Comparison of ENCODE assay signal across 8 cellular contexts in genomic region chr12:112418596-112419268, GRCh38. TPM values are rescaled to one million over a fixed set of nuclear protein-coding genes. Genes with fewer than 3 reads are reported as not detected.
DNase-seq lines count a peak whose midpoint lies in the region; ATAC-seq and TF ChIP-seq lines count a peak whose summit lies in the region.

TSS of gene PTPN11 (plus strand) at chr12:112418947. CDS start at chr12:112419112, 165 bp downstream.

- no peaks in the 10 kb centered on the region for H3K27me3 Mint-ChIP-seq in T-helper 1 cell treated with Interleukin-12 subunit alpha and Interleukin-12 subunit beta and Interleukin-4 antibody, amounts not matched to agents 30 μg/mL and 1 μg/mL, for 36 hours (ENCODE audit: low read depth)

- intact Hi-C loops in left ventricle myocardium inferior (cut with micrococcal nuclease) (no loop called here), psoas muscle (cut with DNase I) (no loop called here)

- H3K27me3 ChIP-seq in left ventricle myocardium inferior (ENCODE audit: low read depth) (no peaks in the 10 kb centered on the region), psoas muscle (ENCODE audit: insufficient read depth in 3 of 3, low read length in 2 of 3) (no peaks in the 10 kb centered on the region)

- WGBS in psoas muscle, 3 donors, result 0 to 1% (median 0%) methylated on average over 39 to 86 of the region's 86 CpGs
- WGBS in urinary bladder, result under 1% methylated on average over 86 of the region's 86 CpGs

- peak within 1 kb of the TSS; percentile 97 for H3K27ac ChIP-seq in left ventricle myocardium inferior (replicated peaks)
- H3K27ac ChIP-seq in psoas muscle, result peak within 1 kb of the TSS; percentile 100
- H3K27ac ChIP-seq in urinary bladder (ENCODE audit: low read depth), result peak within 1 kb of the TSS; percentile 99

- H3K4me1 ChIP-seq in left ventricle myocardium inferior, result peaks cover 60% of the 10 kb centered on the region
- H3K4me1 ChIP-seq in psoas muscle, result peaks cover 46% of the 10 kb centered on the region
- H3K4me1 ChIP-seq in urinary bladder (ENCODE audit: insufficient read depth), result peaks cover 2% of the 10 kb centered on the region

- no peaks in the 10 kb centered on the region for H3K9me3 Mint-ChIP-seq in T-helper 1 cell treated with Interleukin-12 subunit alpha and Interleukin-12 subunit beta and Interleukin-4 antibody, amounts not matched to agents 30 μg/mL and 1 μg/mL, for 36 hours

- H3K4me3 ChIP-seq in left ventricle myocardium inferior (peak within 1 kb of the TSS; percentile 90), psoas muscle (peak within 1 kb of the TSS; percentile 99), urinary bladder (ENCODE audit: low read depth, low read length) (peak within 1 kb of the TSS; percentile 90)

- H3K36me3 Mint-ChIP-seq in T-helper 1 cell treated with Interleukin-12 subunit alpha and Interleukin-12 subunit beta and Interleukin-4 antibody, amounts not matched to agents 30 μg/mL and 1 μg/mL, for 36 hours (ENCODE audit: low read depth), result peaks cover 6% of the 10 kb centered on the region

- H3K36me3 ChIP-seq in left ventricle myocardium inferior (no peaks in the 10 kb centered on the region), psoas muscle (ENCODE audit: insufficient read depth in 1 of 2, low read depth in 1 of 2) (no peaks in the 10 kb centered on the region), urinary bladder (ENCODE audit: insufficient read depth) (no peaks in the 10 kb centered on the region)

- DNase-seq in NCI-H1048 (lab: John Stamatoyannopoulos, UW), result peak; percentile 55
- DNase-seq in amniotic epithelial cell (ENCODE audit: low read depth), result peak; percentile 62
- peak; percentile 88 for DNase-seq in left ventricle myocardium inferior
- DNase-seq in psoas muscle, result peak; percentile 91 to 94

- peak; percentile 76 for ATAC-seq in HG02588 (IDR thresholded peaks at IDR 0.05; ENCODE audit: unreplicated experiment)
- ATAC-seq in psoas muscle, result peak; percentile 88 to 90 (median 88)

- H3K27ac Mint-ChIP-seq in T-helper 1 cell treated with Interleukin-12 subunit alpha and Interleukin-12 subunit beta and Interleukin-4 antibody, amounts not matched to agents 30 μg/mL and 1 μg/mL, for 36 hours, result peak within 1 kb of the TSS; percentile 96

- no peaks in the 10 kb centered on the region for H3K9me3 ChIP-seq in left ventricle myocardium inferior (replicated peaks)
- H3K9me3 ChIP-seq in psoas muscle, result no peaks in the 10 kb centered on the region

- H3K4me3 Mint-ChIP-seq in T-helper 1 cell treated with Interleukin-12 subunit alpha and Interleukin-12 subunit beta and Interleukin-4 antibody, amounts not matched to agents 30 μg/mL and 1 μg/mL, for 36 hours, result peak within 1 kb of the TSS; percentile 90

- H3K4me1 Mint-ChIP-seq in T-helper 1 cell treated with Interleukin-12 subunit alpha and Interleukin-12 subunit beta and Interleukin-4 antibody, amounts not matched to agents 30 μg/mL and 1 μg/mL, for 36 hours (ENCODE audit: low read depth), result peaks cover 26% of the 10 kb centered on the region

- TF ChIP-seq CTCF in GM12874 (IDR thresholded peaks at IDR 0.05; ENCODE audit: insufficient read depth, low read depth, low read length) (peak; percentile 68), left ventricle myocardium inferior (IDR thresholded peaks at IDR 0.05; ENCODE audit: borderline replicate concordance) (peak; percentile 50), psoas muscle (IDR thresholded peaks at IDR 0.05) (peak; percentile 56)

RNA-seq across cellular contexts. Expression of gene PTPN11, which starts in this region (rescaled TPM):
- total RNA-seq in left ventricle myocardium inferior (139 TPM), psoas muscle (100 to 1,000 TPM; 172 to 192 (median 185) TPM), urinary bladder (68.2 TPM)
- polyA plus RNA-seq in psoas muscle (100 to 1,000 TPM in 1 of 3 donors, 10 to 100 TPM in 2; 43.8 to 138 (median 46.2) TPM), urinary bladder (65.7 TPM)

Comparison
In these comparisons a context has a peak if more than half of its experiments do, and no peak if none do; other contexts are left out.
1. Peak in every context shown above with its lines: DNase-seq, ATAC-seq, H3K4me3 ChIP-seq and H3K27ac ChIP-seq.